In genomic region chr9:4549751-4550295, GRCh38 we compare ENCODE assay signal across 1 cellular context.
TF ChIP-seq lines count a peak whose summit lies in the region.

No MANE protein-coding gene starts in this region.

TF ChIP-seq in GM23338, 12 proteins besides CTCF, POLR2A, EP300 and RAD21:
- TF ChIP-seq ZNF462 (CRISPR knock-in tag; IDR thresholded peaks at IDR 0.05) (no peak), STAT1 (IDR thresholded peaks at IDR 0.05; ENCODE audit: unreplicated experiment) (no peak)
